Comparison of ENCODE assay signal across 11 cellular contexts in the genomic region with DNA sequence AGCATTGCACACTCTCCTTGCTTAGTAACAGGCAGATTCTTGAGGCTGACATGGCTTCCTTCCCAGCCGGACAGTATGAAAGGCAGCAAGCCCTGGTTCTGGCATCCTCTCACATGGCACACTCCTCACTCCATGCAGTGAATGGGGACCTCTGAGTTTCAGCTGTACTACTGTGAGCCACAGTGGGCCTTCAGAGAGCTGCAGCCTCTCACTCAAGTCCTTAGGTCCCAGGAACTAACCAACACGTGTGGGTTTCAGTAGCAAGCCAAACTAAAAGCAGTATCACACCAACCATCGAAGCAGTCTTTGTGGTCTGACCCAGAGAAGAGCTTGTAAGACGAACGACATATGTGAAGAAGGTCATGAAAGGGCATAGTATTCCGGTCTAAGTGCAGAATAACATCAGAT.
DNase-seq lines count a peak whose midpoint lies in the region; ATAC-seq and TF ChIP-seq lines count a peak whose summit lies in the region.
"Had no signal": no experiment of that assay in that cellular context is flagged by ENCODE, and none has a peak within 500 bp of the region (broad histone marks: within the 10 kb centered on the region; RNA-seq: fewer than 3 reads in every experiment).

No MANE protein-coding gene starts in this region.

- peaks cover 5% of the 10 kb centered on the region for H3K9me3 Mint-ChIP-seq in activated naive CD8-positive, alpha-beta T cell treated with anti-CD3 and anti-CD28 coated beads, Interleukin-2, amount 50 U/mL, for 24 hours
- no peaks in the 10 kb centered on the region for H3K9me3 Mint-ChIP-seq in activated naive CD8-positive, alpha-beta T cell treated with anti-CD3 and anti-CD28 coated beads for 36 hours
- no peaks in the 10 kb centered on the region for H3K9me3 Mint-ChIP-seq in activated CD8-positive, alpha-beta T cell treated with anti-CD3 and anti-CD28 coated beads for 36 hours
- no peaks in the 10 kb centered on the region for H3K9me3 Mint-ChIP-seq in stimulated activated naive CD8-positive, alpha-beta T cell treated with anti-CD3 and anti-CD28 coated beads, Interleukin-15, Interleukin-2, amounts not matched to agents 100 ng/mL and 50 ng/mL, for 24 hours
- H3K9me3 Mint-ChIP-seq in activated CD4-positive, alpha-beta memory T cell treated with anti-CD3 and anti-CD28 coated beads, Interleukin-2, amount 10 ng/mL, durations not matched to agents 7 days and 5 days: no peaks in the 10 kb centered on the region

- H3K4me1 Mint-ChIP-seq in activated naive CD8-positive, alpha-beta T cell treated with anti-CD3 and anti-CD28 coated beads, Interleukin-2, amount 50 U/mL, for 24 hours: peaks cover 36% of the 10 kb centered on the region
- H3K4me1 Mint-ChIP-seq in activated naive CD8-positive, alpha-beta T cell treated with anti-CD3 and anti-CD28 coated beads for 36 hours: peaks cover 7% of the 10 kb centered on the region
- peaks cover 24% of the 10 kb centered on the region for H3K4me1 Mint-ChIP-seq in activated CD8-positive, alpha-beta T cell treated with anti-CD3 and anti-CD28 coated beads for 36 hours (ENCODE audit: low read depth)
- H3K4me1 Mint-ChIP-seq in stimulated activated naive CD8-positive, alpha-beta T cell treated with anti-CD3 and anti-CD28 coated beads, Interleukin-15, Interleukin-2, amounts not matched to agents 100 ng/mL and 50 ng/mL, for 24 hours (ENCODE audit: low read depth): peaks cover 40% of the 10 kb centered on the region
- peaks cover 6% of the 10 kb centered on the region for H3K4me1 Mint-ChIP-seq in activated CD4-positive, alpha-beta memory T cell treated with anti-CD3 and anti-CD28 coated beads, Interleukin-2, amount 10 ng/mL, durations not matched to agents 7 days and 5 days

- H3K4me3 Mint-ChIP-seq in activated naive CD8-positive, alpha-beta T cell treated with anti-CD3 and anti-CD28 coated beads, Interleukin-2, amount 50 U/mL, for 24 hours: no peak overlapping the region
- no peak overlapping the region for H3K4me3 Mint-ChIP-seq in activated naive CD8-positive, alpha-beta T cell treated with anti-CD3 and anti-CD28 coated beads for 36 hours
- H3K4me3 Mint-ChIP-seq in activated CD8-positive, alpha-beta T cell treated with anti-CD3 and anti-CD28 coated beads for 36 hours: no peak overlapping the region
- no peak overlapping the region for H3K4me3 Mint-ChIP-seq in stimulated activated naive CD8-positive, alpha-beta T cell treated with anti-CD3 and anti-CD28 coated beads, Interleukin-15, Interleukin-2, amounts not matched to agents 100 ng/mL and 50 ng/mL, for 24 hours
- H3K4me3 Mint-ChIP-seq in activated CD4-positive, alpha-beta memory T cell treated with anti-CD3 and anti-CD28 coated beads, Interleukin-2, amount 10 ng/mL, durations not matched to agents 7 days and 5 days: no peak overlapping the region
- H3K4me3 Mint-ChIP-seq: T-helper 1 cell treated with Interleukin-12 subunit alpha and Interleukin-12 subunit beta and Interleukin-4 antibody, amounts not matched to agents 30 μg/mL and 1 μg/mL, for 36 hours had no signal

- CTCF ChIA-PET in activated CD8-positive, alpha-beta T cell treated with anti-CD3 and anti-CD28 coated beads for 36 hours (lab: Charles Lee): no interaction called here
- CTCF ChIA-PET in activated CD4-positive, alpha-beta memory T cell treated with anti-CD3 and anti-CD28 coated beads, Interleukin-2, amount 10 ng/mL, durations not matched to agents 7 days and 5 days (lab: Charles Lee): interaction anchor here (1.0 kb wide), 1 partner anchor 19 kb away, joined by 3 read pairs; no protein-coding TSS in a partner anchor

- peak overlapping the region; percentile 24 for H3K27ac Mint-ChIP-seq in activated naive CD8-positive, alpha-beta T cell treated with anti-CD3 and anti-CD28 coated beads, Interleukin-2, amount 50 U/mL, for 24 hours
- H3K27ac Mint-ChIP-seq in activated naive CD8-positive, alpha-beta T cell treated with anti-CD3 and anti-CD28 coated beads for 36 hours: no peak overlapping the region
- no peak overlapping the region for H3K27ac Mint-ChIP-seq in activated CD8-positive, alpha-beta T cell treated with anti-CD3 and anti-CD28 coated beads for 36 hours
- H3K27ac Mint-ChIP-seq in stimulated activated naive CD8-positive, alpha-beta T cell treated with anti-CD3 and anti-CD28 coated beads, Interleukin-15, Interleukin-2, amounts not matched to agents 100 ng/mL and 50 ng/mL, for 24 hours: peak overlapping the region; percentile 50
- no peak overlapping the region for H3K27ac Mint-ChIP-seq in activated CD4-positive, alpha-beta memory T cell treated with anti-CD3 and anti-CD28 coated beads, Interleukin-2, amount 10 ng/mL, durations not matched to agents 7 days and 5 days
- H3K27ac Mint-ChIP-seq: T-helper 1 cell treated with Interleukin-12 subunit alpha and Interleukin-12 subunit beta and Interleukin-4 antibody, amounts not matched to agents 30 μg/mL and 1 μg/mL, for 36 hours had no signal

- POLR2A ChIA-PET in activated CD8-positive, alpha-beta T cell treated with anti-CD3 and anti-CD28 coated beads for 36 hours (lab: Charles Lee): interaction anchor here (0.8 to 1.0 kb wide), 2 partner anchors 16 to 27 kb away, joined by 3 read pairs; no protein-coding TSS in a partner anchor
- POLR2A ChIA-PET in activated CD4-positive, alpha-beta memory T cell treated with anti-CD3 and anti-CD28 coated beads, Interleukin-2, amount 10 ng/mL, durations not matched to agents 7 days and 5 days (lab: Charles Lee): no interaction called here

- H3K36me3 Mint-ChIP-seq in activated naive CD8-positive, alpha-beta T cell treated with anti-CD3 and anti-CD28 coated beads, Interleukin-2, amount 50 U/mL, for 24 hours (ENCODE audit: low read depth): peaks cover 6% of the 10 kb centered on the region
- peaks cover 3% of the 10 kb centered on the region for H3K36me3 Mint-ChIP-seq in activated naive CD8-positive, alpha-beta T cell treated with anti-CD3 and anti-CD28 coated beads for 36 hours
- H3K36me3 Mint-ChIP-seq in activated CD8-positive, alpha-beta T cell treated with anti-CD3 and anti-CD28 coated beads for 36 hours (ENCODE audit: low read depth): peaks cover 3% of the 10 kb centered on the region
- peaks cover 7% of the 10 kb centered on the region for H3K36me3 Mint-ChIP-seq in stimulated activated naive CD8-positive, alpha-beta T cell treated with anti-CD3 and anti-CD28 coated beads, Interleukin-15, Interleukin-2, amounts not matched to agents 100 ng/mL and 50 ng/mL, for 24 hours (ENCODE audit: low read depth)
- H3K36me3 Mint-ChIP-seq in activated CD4-positive, alpha-beta memory T cell treated with anti-CD3 and anti-CD28 coated beads, Interleukin-2, amount 10 ng/mL, durations not matched to agents 7 days and 5 days (ENCODE audit: low read depth): no peaks in the 10 kb centered on the region

- intact Hi-C loops in activated CD8-positive, alpha-beta T cell treated with anti-CD3 and anti-CD28 coated beads for 36 hours (cut with micrococcal nuclease): no loop called here

- DNase-seq in activated naive CD8-positive, alpha-beta T cell treated with anti-CD3 and anti-CD28 coated beads, Interleukin-2, amount 50 U/mL, for 24 hours: no peak
- DNase-seq in activated naive CD8-positive, alpha-beta T cell treated with anti-CD3 and anti-CD28 coated beads for 36 hours: no peak
- peak; percentile 43 for DNase-seq in activated CD8-positive, alpha-beta T cell treated with anti-CD3 and anti-CD28 coated beads for 36 hours
- DNase-seq in NCI-H82 (lab: John Stamatoyannopoulos, UW) (no peak), DMS53 treated with DMSO at 0.1 percent for 48 hours (lab: John Stamatoyannopoulos, UW; ENCODE audit: unreplicated experiment) (no peak)
- DNase-seq in activated CD4-positive, alpha-beta memory T cell treated with anti-CD3 and anti-CD28 coated beads, Interleukin-2, amount 10 ng/mL, durations not matched to agents 7 days and 5 days: no peak
- DNase-seq: erythroblast, NCI-H1417 treated with DMSO at 0.1 percent for 48 hours had no signal

- H3K27me3 Mint-ChIP-seq in activated naive CD8-positive, alpha-beta T cell treated with anti-CD3 and anti-CD28 coated beads, Interleukin-2, amount 50 U/mL, for 24 hours: no peaks in the 10 kb centered on the region
- H3K27me3 Mint-ChIP-seq in activated naive CD8-positive, alpha-beta T cell treated with anti-CD3 and anti-CD28 coated beads for 36 hours: no peaks in the 10 kb centered on the region
- no peaks in the 10 kb centered on the region for H3K27me3 Mint-ChIP-seq in activated CD8-positive, alpha-beta T cell treated with anti-CD3 and anti-CD28 coated beads for 36 hours
- H3K27me3 Mint-ChIP-seq in stimulated activated naive CD8-positive, alpha-beta T cell treated with anti-CD3 and anti-CD28 coated beads, Interleukin-15, Interleukin-2, amounts not matched to agents 100 ng/mL and 50 ng/mL, for 24 hours: no peaks in the 10 kb centered on the region
- H3K27me3 Mint-ChIP-seq in activated CD4-positive, alpha-beta memory T cell treated with anti-CD3 and anti-CD28 coated beads, Interleukin-2, amount 10 ng/mL, durations not matched to agents 7 days and 5 days: no peaks in the 10 kb centered on the region

- ATAC-seq in activated naive CD8-positive, alpha-beta T cell treated with anti-CD3 and anti-CD28 coated beads, Interleukin-2, amount 50 U/mL, for 24 hours: peak; percentile 80
- peak; percentile 80 for ATAC-seq in HG02678 (IDR thresholded peaks at IDR 0.05; ENCODE audit: unreplicated experiment)
- ATAC-seq in activated CD8-positive, alpha-beta T cell treated with anti-CD3 and anti-CD28 coated beads for 36 hours: peak; percentile 73

- TF ChIP-seq CTCF in activated CD8-positive, alpha-beta T cell treated with anti-CD3 and anti-CD28 coated beads for 36 hours (IDR thresholded peaks at IDR 0.05): no peak

Comparison
In these comparisons a context has a peak if more than half of its experiments do, and no peak if none do; other contexts are left out.
1. H3K27ac Mint-ChIP-seq: peak in activated naive CD8-positive, alpha-beta T cell treated with anti-CD3 and anti-CD28 coated beads, Interleukin-2, amount 50 U/mL, for 24 hours (single experiment) and stimulated activated naive CD8-positive, alpha-beta T cell treated with anti-CD3 and anti-CD28 coated beads, Interleukin-15, Interleukin-2, amounts not matched to agents 100 ng/mL and 50 ng/mL, for 24 hours (single experiment); none in activated naive CD8-positive, alpha-beta T cell treated with anti-CD3 and anti-CD28 coated beads for 36 hours (single experiment), activated CD8-positive, alpha-beta T cell treated with anti-CD3 and anti-CD28 coated beads for 36 hours (single experiment) and activated CD4-positive, alpha-beta memory T cell treated with anti-CD3 and anti-CD28 coated beads, Interleukin-2, amount 10 ng/mL, durations not matched to agents 7 days and 5 days (single experiment).
2. Peak in every context shown above with its lines, with median percentiles within 50 percentile points of each other: ATAC-seq.